In the genomic region with DNA sequence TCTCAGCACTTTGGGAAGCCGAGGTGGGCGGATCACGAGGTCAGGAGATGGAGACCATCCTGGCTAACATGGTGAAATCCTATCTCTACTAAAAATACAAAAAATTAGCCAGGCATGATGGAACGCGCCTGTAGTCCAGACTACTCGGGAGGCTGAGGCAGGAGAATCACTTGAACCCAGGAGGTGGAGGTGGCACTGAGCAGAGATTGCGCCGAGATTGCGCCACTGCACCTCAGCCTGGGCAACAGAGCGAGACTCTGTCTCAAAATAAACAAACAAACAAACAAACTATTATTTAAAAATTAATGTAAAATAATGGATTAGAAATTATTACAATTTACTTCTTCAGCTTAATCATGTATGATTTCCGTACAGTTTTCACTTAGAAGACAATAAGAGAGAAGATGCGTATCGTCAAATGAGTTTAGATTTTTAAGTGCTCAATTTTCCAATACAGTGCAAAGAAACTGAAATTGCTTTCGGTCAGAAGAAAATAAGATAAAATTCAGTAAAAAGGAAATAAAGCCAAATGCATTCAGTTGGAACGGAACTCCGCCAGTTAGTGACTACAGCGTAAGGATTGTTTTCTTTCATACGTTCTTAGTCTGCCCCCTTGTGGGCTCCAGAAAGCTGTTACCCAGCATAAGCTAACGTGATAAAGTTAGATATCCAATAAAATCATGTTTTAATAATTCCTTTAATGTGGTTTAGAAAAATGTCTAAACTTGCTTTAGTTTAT, we compare ENCODE assay signal across 8 cellular contexts. TPM values are rescaled to one million over a fixed set of nuclear protein-coding genes. Genes with fewer than 3 reads are reported as not detected.
DNase-seq lines count a peak whose midpoint lies in the region; ATAC-seq, FAIRE-seq and TF ChIP-seq lines count a peak whose summit lies in the region.

No MANE protein-coding gene starts in this region.

- peak; percentile 87 for FAIRE-seq in RCC 7860 (lab: Jason Lieb, UNC)

- H3K4me1 Mint-ChIP-seq in chondrocyte (ENCODE audit: low read depth), result peaks cover 20% of the 10 kb centered on the region

- no peaks in the 10 kb centered on the region for H3K36me3 Mint-ChIP-seq in chondrocyte (ENCODE audit: low read depth)

- ATAC-seq in GM21526 (IDR thresholded peaks at IDR 0.05; ENCODE audit: low FRiP score, unreplicated experiment), result peak; percentile 82

- H3K9me3 Mint-ChIP-seq in chondrocyte (ENCODE audit: low read depth), result no peaks in the 10 kb centered on the region

- H3K27ac Mint-ChIP-seq in chondrocyte (ENCODE audit: unreplicated experiment), result no peak overlapping the region

- DNase-seq in NCI-H1417 (lab: John Stamatoyannopoulos, UW), result peak; percentile 28 to 76 (median 55)
- DNase-seq in NCI-H1417 treated with DMSO at 0.1 percent for 48 hours (lab: John Stamatoyannopoulos, UW), result no peak
- peak; percentile 80 for DNase-seq in LHCN-M2 (ENCODE audit: low read depth)
- peak; percentile 71 for DNase-seq in RCC 7860 (ENCODE audit: low spot score)
- DNase-seq in chondrocyte (ENCODE audit: low spot score), result no peak
- DNase-seq in left kidney (ENCODE audit: low read depth, low spot score), result peak; percentile 91
- DNase-seq in stimulated activated naive CD4-positive, alpha-beta T cell treated with Interleukin-2 at 50 U/mL for 16 hours (lab: John Stamatoyannopoulos, UW), result peak; percentile 16

- H3K27me3 Mint-ChIP-seq in chondrocyte (ENCODE audit: low read depth), result no peaks in the 10 kb centered on the region

- no peak overlapping the region for H3K4me3 Mint-ChIP-seq in chondrocyte (ENCODE audit: unreplicated experiment)

- peak; percentile 98 for TF ChIP-seq CTCF in chondrocyte (IDR thresholded peaks at IDR 0.05)

RNA-seq across cellular contexts. Expression of gene AADAC, which starts 24.8 kb away (rescaled TPM):
- total RNA-seq in LHCN-M2 (2014; rRNA removed), result not detected in 2 replicates
- polyA plus RNA-seq in LHCN-M2 (2012), result not detected
- total RNA-seq in chondrocyte, result not detected in 3 replicates

RNA-seq across cellular contexts. Expression of gene SUCNR1, which starts 34.7 kb away (rescaled TPM):
- total RNA-seq in LHCN-M2 (2014; rRNA removed) (0.06 TPM in 1 of 2 replicates, not detected in the other), chondrocyte (0.12 to 0.13 TPM in 2 of 3 replicates, not detected in the other)
- polyA plus RNA-seq in LHCN-M2 (2012), result not detected

Comparison
In these comparisons a context has a peak if more than half of its experiments do, and no peak if none do; other contexts are left out.
1. DNase-seq: peak in NCI-H1417 (3 of 3), LHCN-M2 (single experiment), RCC 7860 (single experiment), left kidney (single experiment) and stimulated activated naive CD4-positive, alpha-beta T cell treated with Interleukin-2 at 50 U/mL for 16 hours (single experiment); none in NCI-H1417 treated with DMSO at 0.1 percent for 48 hours (single experiment) and chondrocyte (single experiment).